19 cellular contexts compared by ENCODE assay signal in the genomic region with DNA sequence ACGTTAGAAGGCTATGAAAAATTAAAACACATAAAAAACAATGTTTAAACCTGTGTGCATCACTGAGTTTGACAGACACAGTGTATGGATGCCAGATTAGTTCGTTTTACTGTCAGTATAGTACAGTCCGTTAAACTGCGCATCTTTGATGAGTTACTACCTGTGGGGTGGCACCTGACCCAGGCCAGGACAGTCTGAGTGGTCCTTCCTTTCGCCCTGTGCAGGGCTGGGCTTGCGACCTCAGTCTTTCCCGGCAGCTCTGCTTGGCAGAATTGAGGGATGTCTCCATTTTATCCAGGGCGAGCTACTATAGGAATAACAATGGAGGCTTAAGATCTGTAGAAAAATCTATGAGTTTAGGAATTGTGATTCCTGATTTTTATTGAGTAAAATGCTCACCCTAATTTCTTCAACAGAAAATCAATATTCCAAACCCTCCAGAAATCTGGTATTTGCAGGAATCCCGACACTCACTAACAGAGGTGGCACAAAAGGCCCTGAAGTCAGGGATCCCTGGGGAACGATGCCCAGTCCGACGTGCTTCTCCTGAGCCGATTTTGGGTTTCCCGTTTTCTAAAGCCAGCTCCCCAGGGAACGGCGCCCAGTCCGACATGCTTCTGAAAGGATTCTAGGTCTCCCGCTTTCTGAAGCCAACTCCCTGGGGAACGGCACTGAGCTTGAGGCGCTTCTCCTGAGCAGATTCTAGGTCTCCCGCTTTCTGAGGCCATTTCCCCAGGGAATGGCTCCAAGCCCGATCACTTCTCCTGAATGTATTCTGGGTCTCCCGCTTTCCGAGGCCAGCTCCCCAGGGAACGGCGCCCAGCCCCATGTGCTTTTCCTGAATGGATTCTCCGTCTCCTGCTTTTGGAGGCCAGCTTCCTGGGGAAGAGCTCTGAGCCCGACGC.
"Had no signal": no experiment of that assay in that cellular context is flagged by ENCODE, and none has a peak within 500 bp of the region (broad histone marks: within the 10 kb centered on the region; RNA-seq: fewer than 3 reads in every experiment).

No MANE protein-coding gene starts in this region.

- H3K9me3 Mint-ChIP-seq: activated naive CD8-positive, alpha-beta T cell treated with anti-CD3 and anti-CD28 coated beads for 36 hours; activated T-cell treated with anti-CD3 and anti-CD28 coated beads, Interleukin-2, amount 50 U/mL, for 4 hours; T-helper 1 cell treated with Interleukin-12 subunit alpha and Interleukin-12 subunit beta and Interleukin-4 antibody, amounts not matched to agents 30 μg/mL and 1 μg/mL, for 36 hours had no signal

- H3K27me3 Mint-ChIP-seq: activated B cell treated with CpG ODN at 0.5 μM for 24 hours had no signal

- H3K27ac Mint-ChIP-seq: activated B cell treated with CpG ODN at 0.5 μM for 24 hours; activated CD8-positive, alpha-beta T cell treated with anti-CD3 and anti-CD28 coated beads, Interleukin-2, amount 10 ng/mL, durations not matched to agents 7 days and 5 days; activated naive CD8-positive, alpha-beta T cell treated with anti-CD3 and anti-CD28 coated beads for 36 hours; T-helper 1 cell treated with Interleukin-12 subunit alpha and Interleukin-12 subunit beta and Interleukin-4 antibody, amounts not matched to agents 30 μg/mL and 1 μg/mL, for 36 hours had no signal

- DNase-seq: activated B cell treated with CpG ODN at 0.5 μM for 24 hours; activated CD4-positive, alpha-beta T cell treated with anti-CD3 and anti-CD28 coated beads for 4 hours; activated CD4-positive, alpha-beta T cell treated with anti-CD3 and anti-CD28 coated beads, Interleukin-2, amount 50 U/mL, for 4 hours; activated CD8-positive, alpha-beta memory T cell treated with anti-CD3 and anti-CD28 coated beads, Interleukin-2, amount 50 U/mL, for 48 hours; activated CD8-positive, alpha-beta T cell treated with anti-CD3 and anti-CD28 coated beads, Interleukin-2, amount 10 ng/mL, durations not matched to agents 7 days and 5 days; activated effector memory CD4-positive, alpha-beta T cell treated with anti-CD3 and anti-CD28 coated beads, Interleukin-2, amount 50 U/mL, for 16 hours; activated naive CD4-positive, alpha-beta T cell treated with Interleukin-2 at 50 U/mL for 16 hours; activated naive CD8-positive, alpha-beta T cell treated with anti-CD3 and anti-CD28 coated beads for 36 hours; activated T-cell treated with anti-CD3 and anti-CD28 coated beads, Interleukin-2, amount 50 U/mL, for 4 hours; caudate nucleus; NCI-H1092; NCI-H1417; NCI-H2029; NCI-H446; NCI-H524; SHP77 treated with DMSO at 0.1 percent for 48 hours; T-helper 9 cell had no signal

- H3K9ac ChIP-seq: KMS-11 had no signal

- H3K4me3 Mint-ChIP-seq: activated B cell treated with CpG ODN at 0.5 μM for 24 hours; activated CD8-positive, alpha-beta T cell treated with anti-CD3 and anti-CD28 coated beads, Interleukin-2, amount 10 ng/mL, durations not matched to agents 7 days and 5 days; activated naive CD8-positive, alpha-beta T cell treated with anti-CD3 and anti-CD28 coated beads for 36 hours; activated T-cell treated with anti-CD3 and anti-CD28 coated beads, Interleukin-2, amount 50 U/mL, for 4 hours; T-helper 1 cell treated with Interleukin-12 subunit alpha and Interleukin-12 subunit beta and Interleukin-4 antibody, amounts not matched to agents 30 μg/mL and 1 μg/mL, for 36 hours had no signal

- ATAC-seq: activated CD8-positive, alpha-beta T cell treated with anti-CD3 and anti-CD28 coated beads, Interleukin-2, amount 10 ng/mL, durations not matched to agents 7 days and 5 days; activated T-cell treated with anti-CD3 and anti-CD28 coated beads, Interleukin-2, amount 50 U/mL, for 4 hours had no signal

- H3K27ac ChIP-seq: KMS-11 had no signal

- H3K4me1 Mint-ChIP-seq: activated B cell treated with CpG ODN at 0.5 μM for 24 hours; activated naive CD8-positive, alpha-beta T cell treated with anti-CD3 and anti-CD28 coated beads for 36 hours had no signal

- H3K36me3 Mint-ChIP-seq: activated naive CD8-positive, alpha-beta T cell treated with anti-CD3 and anti-CD28 coated beads for 36 hours had no signal
